In the genomic region with DNA sequence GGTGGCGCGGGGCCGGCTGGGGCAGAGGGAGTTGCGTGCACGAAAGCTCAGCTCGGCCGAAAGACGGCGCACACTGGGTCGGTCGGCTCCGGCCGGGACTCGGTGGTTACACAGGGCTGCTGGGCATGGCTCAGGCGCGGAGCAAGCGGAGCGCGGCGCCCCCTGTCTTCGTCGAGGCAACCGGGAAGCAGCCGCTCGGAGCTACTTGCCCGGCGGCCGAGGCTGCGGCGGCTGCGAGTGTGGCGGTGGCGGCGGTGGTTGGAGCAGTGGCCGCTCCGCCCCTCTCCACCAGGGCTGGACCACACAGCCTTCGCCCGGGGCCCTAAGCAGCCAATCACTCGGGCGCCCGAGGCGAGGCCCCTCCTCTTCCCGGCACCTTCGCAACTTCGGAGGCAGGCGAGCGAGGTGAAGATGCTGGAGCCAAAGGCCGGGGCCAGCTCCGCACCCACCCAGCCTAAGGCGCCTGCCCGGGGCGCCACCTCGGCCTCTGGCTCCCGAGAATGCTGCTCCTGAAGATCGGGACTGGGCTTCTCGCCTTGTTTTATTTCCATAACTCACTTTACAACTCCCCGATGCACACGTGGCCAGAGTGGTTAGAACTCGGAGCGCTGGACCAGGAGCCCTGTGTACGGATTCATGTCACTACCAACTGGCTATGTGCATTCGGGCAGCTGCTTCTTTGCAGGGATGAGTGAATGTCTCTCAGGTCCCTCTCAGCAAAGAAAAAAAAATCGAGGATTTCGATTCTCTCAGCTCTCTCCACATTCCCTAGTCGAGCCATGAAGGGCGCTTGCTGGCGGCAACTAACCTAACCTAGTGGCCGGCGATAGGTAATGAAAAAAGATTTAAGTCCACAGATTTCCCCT, we compare ENCODE assay signal across 8 cellular contexts. TPM values are rescaled to one million over a fixed set of nuclear protein-coding genes. Genes with fewer than 3 reads are reported as not detected.
DNase-seq lines count a peak whose midpoint lies in the region; ATAC-seq and TF ChIP-seq lines count a peak whose summit lies in the region.

TLL2 (minus strand) TSS at position 241 of the 866 bp plus-strand sequence. CDS start 241 bp downstream, outside the sequence.

- TF ChIP-seq POLR2A in GM19099 (IDR thresholded peaks at IDR 0.05; ENCODE audit: extremely low read depth, insufficient read length, low read depth) = peak; percentile 37

- ATAC-seq in HG03280 (IDR thresholded peaks at IDR 0.05; ENCODE audit: unreplicated experiment) (peak; percentile 84), left lobe of liver (peak; percentile 88)

- peak in 13 of 14 donors; percentile 48 to 93 (median 71) for DNase-seq in C1 segment of cervical spinal cord (lab: John Stamatoyannopoulos, UW)
- DNase-seq in NCI-H345 (lab: John Stamatoyannopoulos, UW) = peak; percentile 78
- DNase-seq in activated CD4-positive, alpha-beta T cell treated with anti-CD3 and anti-CD28 coated beads for 1 hour = peak; percentile 22
- peak; percentile 74 for DNase-seq in dedifferentiated amniotic fluid mesenchymal stem cell (ENCODE audit: extremely low spot score)
- DNase-seq in left lobe of liver (ENCODE audit: low spot score) = peak; percentile 81
- peak; percentile 53 to 75 for DNase-seq in stimulated activated CD4-positive, alpha-beta T cell treated with anti-CD3 and anti-CD28 coated beads, Interleukin-2, amount 100 ng/mL, for 24 hours

RNA-seq across cellular contexts. Expression of gene TLL2, which starts in this region (rescaled TPM):
- total RNA-seq in left lobe of liver = not detected

Comparison
In these comparisons a context has a peak if more than half of its experiments do, and no peak if none do; other contexts are left out.
1. Peak in every context shown above with its lines: DNase-seq and ATAC-seq.
2. Peak in DNase-seq and ATAC-seq in left lobe of liver; RNA of the gene not detected or under 1 TPM.
3. DNase-seq: peak in every context shown above with its lines; median percentile 81 in left lobe of liver; 78 in NCI-H345; 74 in dedifferentiated amniotic fluid mesenchymal stem cell; 71 in C1 segment of cervical spinal cord; 64 in stimulated activated CD4-positive, alpha-beta T cell treated with anti-CD3 and anti-CD28 coated beads, Interleukin-2, amount 100 ng/mL, for 24 hours; 22 in activated CD4-positive, alpha-beta T cell treated with anti-CD3 and anti-CD28 coated beads for 1 hour.